12 cellular contexts compared by ENCODE assay signal in genomic region chrX:130726661-130727060, GRCh38.
DNase-seq lines count a peak whose midpoint lies in the region; ATAC-seq and TF ChIP-seq lines count a peak whose summit lies in the region.
"Had no signal": no experiment of that assay in that cellular context is flagged by ENCODE, and none has a peak within 500 bp of the region (broad histone marks: within the 10 kb centered on the region; RNA-seq: fewer than 3 reads in every experiment).

No MANE protein-coding gene starts in this region.

- no peak overlapping the region for H3K27ac ChIP-seq in lung (ENCODE audit: low read depth in 1 of 2, low read length in 1 of 2)
- H3K27ac ChIP-seq: colonic mucosa, SJSA1, tibial artery had no signal

- H3K36me3 ChIP-seq in lung (ENCODE audit: control insufficient read depth in 2 of 2, insufficient read depth in 2 of 2, low read length in 2 of 2) = no peaks in the 10 kb centered on the region
- H3K36me3 ChIP-seq: colonic mucosa, SJSA1, tibial artery had no signal

- H3K27me3 ChIP-seq in lung (ENCODE audit: control insufficient read depth, insufficient read depth) = no peaks in the 10 kb centered on the region
- H3K27me3 ChIP-seq: colonic mucosa, SJSA1, tibial artery had no signal

- peak; percentile 59 for ATAC-seq in lung (ENCODE audit: insufficient read depth, low FRiP score)
- no peak for ATAC-seq in GM19395 (IDR thresholded peaks at IDR 0.05; ENCODE audit: unreplicated experiment)
- ATAC-seq in GM19397 (IDR thresholded peaks at IDR 0.05; ENCODE audit: unreplicated experiment) = no peak
- no peak for ATAC-seq in GM18909 (IDR thresholded peaks at IDR 0.05; ENCODE audit: poor library complexity, unreplicated experiment)

- DNase-seq in EL (peak; percentile 49), NOMO-1 (lab: John Stamatoyannopoulos, UW; ENCODE audit: unreplicated experiment in 2 of 2) (peak; percentile 28 to 80), cardiac fibroblast (ENCODE audit: low read depth in 2 of 2) (peak; percentile 64 to 65), lung (ENCODE audit: low spot score) (peak; percentile 31), SW 1271 (lab: John Stamatoyannopoulos, UW) (no peak)
- DNase-seq: colonic mucosa, NCI-H2029 had no signal

- peaks cover 0 to 7% of the 10 kb centered on the region in 2 donors for H3K9me3 ChIP-seq in lung (ENCODE audit: control insufficient read depth in 2 of 2, insufficient read depth in 1 of 2, low read length in 1 of 2)
- H3K9me3 ChIP-seq: colonic mucosa, SJSA1 had no signal

- WGBS in lung, 2 donors = 56 to 58% methylated on average over 3 of the region's 3 CpGs

- H3K4me3 ChIP-seq in cardiac fibroblast (replicated peaks in 1 of 2; ENCODE audit: low read depth in 2 of 2, low read length in 2 of 2) (no peak overlapping the region), lung (no peak overlapping the region)
- H3K4me3 ChIP-seq: colonic mucosa, SJSA1, tibial artery had no signal

- TF ChIP-seq CTCF in cardiac fibroblast (IDR thresholded peaks at IDR 0.05; ENCODE audit: low read depth, low read length) = no peak
- TF ChIP-seq CTCF in lung (IDR thresholded peaks at IDR 0.05; ENCODE audit: control extremely low read depth, extremely low read depth) = no peak

- H3K4me1 ChIP-seq in lung (ENCODE audit: control insufficient read depth in 2 of 2, insufficient read depth in 2 of 2, low read length in 2 of 2) = no peaks in the 10 kb centered on the region
- H3K4me1 ChIP-seq: colonic mucosa, SJSA1, tibial artery had no signal

Comparison
In these comparisons a context has a peak if more than half of its experiments do, and no peak if none do; other contexts are left out.
1. DNase-seq: peak in EL (single experiment), NOMO-1 (2 of 2), cardiac fibroblast (2 of 2) and lung (single experiment); none in SW 1271 (0 of 2).